ENCODE assay signal across 20 cellular contexts in genomic region chr15:77696006-77696631, GRCh38.
"Had no signal": no experiment of that assay in that cellular context is flagged by ENCODE, and none has a peak within 500 bp of the region (broad histone marks: within the 10 kb centered on the region; RNA-seq: fewer than 3 reads in every experiment).

No MANE protein-coding gene starts in this region.

- H3K9me3 ChIP-seq: esophagus squamous epithelium, prostate gland, spleen, transverse colon had no signal

- ATAC-seq: activated CD4-positive, alpha-beta T cell treated with anti-CD3 and anti-CD28 coated beads for 36 hours; activated CD8-positive, alpha-beta T cell treated with anti-CD3 and anti-CD28 coated beads for 36 hours; activated T-cell treated with anti-CD3 and anti-CD28 coated beads, Interleukin-2, amount 50 U/mL, for 72 hours; natural killer cell treated with Interleukin-12 subunit alpha and Interleukin-12 subunit beta and Interleukin-15 and Interleukin-18, amount 100 ng/mL, for 72 hours; sciatic nerve; stimulated activated memory B cell treated with anti-CD40 and anti-IgM and Interleukin-4, amounts not matched to agents 10 μg/mL and 1 μg/mL and 100 μg/mL, for 72 hours had no signal

- DNase-seq: activated CD4-positive, alpha-beta T cell treated with anti-CD3 and anti-CD28 coated beads for 36 hours; activated CD8-positive, alpha-beta memory T cell treated with anti-CD3 and anti-CD28 coated beads, Interleukin-2, amount 50 U/mL, for 4 hours; activated CD8-positive, alpha-beta T cell treated with anti-CD3 and anti-CD28 coated beads for 36 hours; activated gamma-delta T cell treated with Interleukin-2 at 50 U/mL for 16 hours; activated naive CD8-positive, alpha-beta T cell treated with anti-CD3 and anti-CD28 coated beads for 36 hours; activated T-cell treated with anti-CD3 and anti-CD28 coated beads, Interleukin-2, amount 50 U/mL, for 72 hours; aorta; esophagus squamous epithelium; foreskin fibroblast; immature natural killer cell; mesenchymal stem cell; occipital lobe; spleen; stimulated activated CD4-positive, alpha-beta T cell treated with anti-CD3 and anti-CD28 coated beads, Interleukin-1b, Interleukin-23, amount 100 ng/mL, for 48 hours; transverse colon had no signal

- H3K27ac ChIP-seq: esophagus squamous epithelium, prostate gland, spleen, transverse colon had no signal

- H3K4me1 ChIP-seq: prostate gland, transverse colon had no signal

- H3K36me3 ChIP-seq: esophagus squamous epithelium, prostate gland, spleen, transverse colon had no signal

- FAIRE-seq: bronchial epithelial cell had no signal

- H3K4me3 ChIP-seq: esophagus squamous epithelium, prostate gland, spleen, transverse colon had no signal
